19 cellular contexts compared by ENCODE assay signal in genomic region chr4:137738377-137738990, GRCh38.
"Had no signal": no experiment of that assay in that cellular context is flagged by ENCODE, and none has a peak within 500 bp of the region (broad histone marks: within the 10 kb centered on the region; RNA-seq: fewer than 3 reads in every experiment).

No MANE protein-coding gene starts in this region.

- H3K4me3 ChIP-seq: body of pancreas, sigmoid colon, spleen, thoracic aorta, vagina had no signal

- H3K27me3 ChIP-seq: body of pancreas, sigmoid colon, spleen, vagina had no signal

- H3K4me1 ChIP-seq: body of pancreas, sigmoid colon, spleen, vagina had no signal

- H3K27ac ChIP-seq: body of pancreas, sigmoid colon, spleen, thoracic aorta, vagina had no signal

- H3K9me3 ChIP-seq: body of pancreas, sigmoid colon, thoracic aorta, vagina had no signal

- DNase-seq: activated CD4-positive, alpha-beta memory T cell treated with anti-CD3 and anti-CD28 coated beads for 36 hours; activated CD4-positive, alpha-beta T cell treated with anti-CD3 and anti-CD28 coated beads for 48 hours; activated effector memory CD4-positive, alpha-beta T cell treated with Interleukin-2 at 50 U/mL for 16 hours; activated naive CD4-positive, alpha-beta T cell treated with anti-CD3 and anti-CD28 coated beads, Interleukin-2, amount 50 U/mL, for 16 hours; activated naive CD8-positive, alpha-beta T cell treated with anti-CD3 and anti-CD28 coated beads, Interleukin-2, amount 50 U/mL, for 24 hours; activated T-cell treated with anti-CD3 and anti-CD28 coated beads, Interleukin-2, amount 50 U/mL, for 48 hours; anterior cingulate cortex; body of pancreas; effector CD4-positive, alpha-beta T cell; erythroblast; hypothalamus; left cardiac atrium; nucleus accumbens; sigmoid colon; spleen; stimulated activated CD4-positive, alpha-beta T cell treated with anti-CD3 and anti-CD28 coated beads, Interleukin-4, amount 100 ng/mL, for 1 hour; stimulated activated naive CD4-positive, alpha-beta T cell had no signal

- H3K36me3 ChIP-seq: sigmoid colon, spleen, thoracic aorta, vagina had no signal
